ENCODE assay signal across 8 cellular contexts in the genomic region with DNA sequence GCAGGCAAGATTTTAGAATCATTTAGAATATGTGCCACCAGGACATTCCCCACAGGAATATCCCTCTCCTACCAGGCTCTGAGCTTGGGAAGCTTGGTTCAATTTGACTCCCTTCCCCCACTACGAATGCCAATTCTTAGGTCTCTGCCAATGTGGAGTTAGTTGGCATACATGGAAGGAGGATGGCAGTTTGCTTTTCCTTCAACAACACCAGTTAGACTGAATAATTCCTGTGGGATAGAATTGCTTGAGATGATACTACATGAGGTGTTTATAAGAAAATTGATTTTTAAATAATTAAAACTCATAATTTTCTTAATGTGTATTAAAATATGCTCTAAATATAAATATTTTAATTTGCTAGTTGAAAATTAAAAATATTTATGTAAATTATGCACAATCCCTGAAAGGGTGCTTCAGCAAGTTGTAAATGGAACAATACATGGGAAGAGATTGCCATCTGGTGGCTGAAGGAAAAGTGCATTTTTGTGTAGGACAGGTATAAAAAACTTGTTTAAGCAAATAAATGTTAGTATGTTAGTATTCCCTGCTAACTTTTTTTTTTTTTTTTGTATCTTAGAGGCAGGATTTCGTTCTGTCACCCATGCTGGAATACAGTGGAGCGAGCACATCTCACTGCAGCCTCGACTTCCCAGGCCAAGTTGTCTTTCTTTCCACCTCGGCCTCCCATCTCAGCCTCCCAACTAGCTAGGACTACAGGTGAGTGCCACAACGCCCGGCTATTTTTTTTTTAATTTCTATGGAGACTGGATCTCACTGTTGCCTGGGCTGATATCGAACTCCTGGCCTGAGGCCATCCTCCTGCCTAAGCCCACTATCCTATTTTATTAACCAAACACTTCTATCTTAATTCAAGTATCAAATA. TPM values are rescaled to one million over a fixed set of nuclear protein-coding genes. Genes with fewer than 3 reads are reported as not detected.
DNase-seq lines count a peak whose midpoint lies in the region; ATAC-seq and TF ChIP-seq lines count a peak whose summit lies in the region.

No MANE protein-coding gene starts in this region.

- ATAC-seq in lower lobe of right lung, result peak; percentile 34 to 79

- H3K9me3 ChIP-seq in lower lobe of right lung (no peaks in the 10 kb centered on the region), tibial artery (no peaks in the 10 kb centered on the region)

- H3K36me3 ChIP-seq in lower lobe of right lung (no peaks in the 10 kb centered on the region), tibial artery (no peaks in the 10 kb centered on the region)

- H3K4me3 ChIP-seq in AG10803 (ENCODE audit: low read length) (no peak overlapping the region), GM12864 (ENCODE audit: low read depth, low read length) (no peak overlapping the region), lower lobe of right lung (no peak overlapping the region), tibial artery (no peak overlapping the region)

- H3K27me3 ChIP-seq in lower lobe of right lung (ENCODE audit: low read depth) (no peaks in the 10 kb centered on the region), tibial artery (no peaks in the 10 kb centered on the region)

- DNase-seq in AG10803 (ENCODE audit: low read depth) (peak; percentile 67), GM12864 (ENCODE audit: low read depth) (peak; percentile 31), M059J (ENCODE audit: low read depth) (peak; percentile 68), SW480 (ENCODE audit: low spot score) (peak; percentile 71), dedifferentiated amniotic fluid mesenchymal stem cell (ENCODE audit: extremely low spot score) (peak; percentile 82), lower lobe of right lung (no peak), tibial artery (peak in 1 of 2 donors; percentile 36), GM19238 (ENCODE audit: insufficient read length, low spot score) (no peak)

- H3K27ac ChIP-seq in lower lobe of right lung (no peak overlapping the region), tibial artery (peak overlapping the region; percentile 16 to 44)

- H3K4me1 ChIP-seq in lower lobe of right lung (no peaks in the 10 kb centered on the region), tibial artery (peaks cover 0 to 24% (median 3%) of the 10 kb centered on the region in 4 donors)

- TF ChIP-seq CTCF in AG10803 (conservative IDR thresholded peaks at IDR 0.05; ENCODE audit: low read length), result peak; percentile 85
- peak; percentile 53 for TF ChIP-seq CTCF in GM12864 (IDR thresholded peaks at IDR 0.05; ENCODE audit: low read depth, low read length, missing control alignments)
- peak; percentile 82 for TF ChIP-seq CTCF in lower lobe of right lung (IDR thresholded peaks at IDR 0.05)
- TF ChIP-seq CTCF in tibial artery (IDR thresholded peaks at IDR 0.05), result peak; percentile 78 to 90

- intact Hi-C loops in lower lobe of right lung (cut with DNase I), result loop anchor here (5.0 kb wide), 1 partner anchor 264 kb away; no protein-coding TSS in a partner anchor
- intact Hi-C loops in tibial artery (cut with DNase I; ENCODE audit: low total_unique reads), result loop anchor here (2.0 to 5.0 kb wide), 2 partner anchors 266 to 579 kb away; no protein-coding TSS in a partner anchor

RNA-seq across cellular contexts. Expression of a gene that starts 25.8 kb away (rescaled TPM):
- total RNA-seq in M059J (2014; rRNA removed; shearing (Covaris generic)), result 91.0 and 148 TPM in 2 replicates
- total RNA-seq in lower lobe of right lung, result 65.4 TPM

RNA-seq across cellular contexts. Expression of a gene that starts 54.8 kb away (rescaled TPM):
- 67.0 and 111 TPM in 2 replicates for total RNA-seq in M059J (2014; rRNA removed; shearing (Covaris generic))
- 44.0 TPM for total RNA-seq in lower lobe of right lung

Comparison
In these comparisons a context has a peak if more than half of its experiments do, and no peak if none do; other contexts are left out.
1. DNase-seq: peak in AG10803 (single experiment), GM12864 (single experiment), M059J (single experiment), SW480 (single experiment) and dedifferentiated amniotic fluid mesenchymal stem cell (single experiment); none in lower lobe of right lung (single experiment) and GM19238 (single experiment).
2. Peak in every context shown above with its lines, with median percentiles within 50 percentile points of each other: CTCF ChIP-seq.